2 cellular contexts compared by ENCODE assay signal in the genomic region with DNA sequence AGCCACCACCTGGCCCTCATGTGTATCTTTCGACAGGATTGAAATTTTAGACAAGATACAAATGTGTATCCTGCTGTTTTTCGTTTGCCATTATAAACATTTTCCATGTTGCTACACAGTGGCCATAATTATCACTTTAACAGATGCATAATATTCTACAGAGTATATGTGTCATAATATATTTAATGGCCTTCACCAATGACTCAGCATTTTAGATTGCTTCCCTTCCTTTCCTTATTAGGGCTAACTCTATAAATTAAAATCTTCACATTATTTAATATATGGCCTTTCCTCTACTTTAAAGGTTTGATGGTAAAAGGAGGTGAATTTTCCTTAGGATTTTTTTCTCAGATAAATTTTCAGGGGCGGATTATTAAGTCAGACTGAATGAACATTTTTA.
A peak's percentile ranks its signal among the peaks of the same experiment; 100 is the strongest.
TF ChIP-seq lines count a peak whose summit lies in the region.

No MANE protein-coding gene starts in this region.

TF ChIP-seq in HepG2, 621 proteins besides CTCF, POLR2A, EP300 and RAD21:
- TF ChIP-seq, protein P1, sequence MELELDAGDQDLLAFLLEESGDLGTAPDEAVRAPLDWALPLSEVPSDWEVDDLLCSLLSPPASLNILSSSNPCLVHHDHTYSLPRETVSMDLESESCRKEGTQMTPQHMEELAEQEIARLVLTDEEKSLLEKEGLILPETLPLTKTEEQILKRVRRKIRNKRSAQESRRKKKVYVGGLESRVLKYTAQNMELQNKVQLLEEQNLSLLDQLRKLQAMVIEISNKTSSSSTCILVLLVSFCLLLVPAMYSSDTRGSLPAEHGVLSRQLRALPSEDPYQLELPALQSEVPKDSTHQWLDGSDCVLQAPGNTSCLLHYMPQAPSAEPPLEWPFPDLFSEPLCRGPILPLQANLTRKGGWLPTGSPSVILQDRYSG (CRISPR knock-in tag; IDR thresholded peaks at IDR 0.05) = no peak
- TF ChIP-seq NFE2L2 (IDR thresholded peaks at IDR 0.05; ENCODE audit: low read length) = peak; percentile 75

TF ChIP-seq in K562, 482 proteins besides CTCF, POLR2A, EP300 and RAD21 (continued from another document):
- TF ChIP-seq, protein P2, sequence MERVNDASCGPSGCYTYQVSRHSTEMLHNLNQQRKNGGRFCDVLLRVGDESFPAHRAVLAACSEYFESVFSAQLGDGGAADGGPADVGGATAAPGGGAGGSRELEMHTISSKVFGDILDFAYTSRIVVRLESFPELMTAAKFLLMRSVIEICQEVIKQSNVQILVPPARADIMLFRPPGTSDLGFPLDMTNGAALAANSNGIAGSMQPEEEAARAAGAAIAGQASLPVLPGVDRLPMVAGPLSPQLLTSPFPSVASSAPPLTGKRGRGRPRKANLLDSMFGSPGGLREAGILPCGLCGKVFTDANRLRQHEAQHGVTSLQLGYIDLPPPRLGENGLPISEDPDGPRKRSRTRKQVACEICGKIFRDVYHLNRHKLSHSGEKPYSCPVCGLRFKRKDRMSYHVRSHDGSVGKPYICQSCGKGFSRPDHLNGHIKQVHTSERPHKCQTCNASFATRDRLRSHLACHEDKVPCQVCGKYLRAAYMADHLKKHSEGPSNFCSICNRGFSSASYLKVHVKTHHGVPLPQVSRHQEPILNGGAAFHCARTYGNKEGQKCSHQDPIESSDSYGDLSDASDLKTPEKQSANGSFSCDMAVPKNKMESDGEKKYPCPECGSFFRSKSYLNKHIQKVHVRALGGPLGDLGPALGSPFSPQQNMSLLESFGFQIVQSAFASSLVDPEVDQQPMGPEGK (CRISPR knock-in tag; IDR thresholded peaks at IDR 0.05; ENCODE audit: borderline replicate concordance) = no peak
- 0 out of 2 replicates have a peak, but pooled peaks have one; percentile 12 for TF ChIP-seq C11orf30 (IDR thresholded peaks at IDR 0.05; ENCODE audit: low read depth)
- peak; percentile 83 for TF ChIP-seq MAFG (tag; conservative IDR thresholded peaks at IDR 0.05)
- TF ChIP-seq MAFF (IDR thresholded peaks at IDR 0.05; ENCODE audit: low read length) = peak; percentile 65
- TF ChIP-seq MAFK (IDR thresholded peaks at IDR 0.05; ENCODE audit: low read length) = peak; percentile 64; the same call in 1 of the 2 replicates
- TF ChIP-seq NFRKB (IDR thresholded peaks at IDR 0.05; ENCODE audit: low read depth) = no peak
- no peak for TF ChIP-seq CXXC5 (CRISPR knock-in tag; IDR thresholded peaks at IDR 0.05)
- TF ChIP-seq TEAD1 (CRISPR knock-in tag; IDR thresholded peaks at IDR 0.05) = no peak
- peak; percentile 63 for TF ChIP-seq NFE2L1 (tag; IDR thresholded peaks at IDR 0.05; ENCODE audit: borderline replicate concordance, low read depth)
- peak; percentile 62 for TF ChIP-seq NFE2 (IDR thresholded peaks at IDR 0.05; ENCODE audit: low read depth)
TF ChIP-seq in K562: peak in this region for 7.
